In the genomic region with DNA sequence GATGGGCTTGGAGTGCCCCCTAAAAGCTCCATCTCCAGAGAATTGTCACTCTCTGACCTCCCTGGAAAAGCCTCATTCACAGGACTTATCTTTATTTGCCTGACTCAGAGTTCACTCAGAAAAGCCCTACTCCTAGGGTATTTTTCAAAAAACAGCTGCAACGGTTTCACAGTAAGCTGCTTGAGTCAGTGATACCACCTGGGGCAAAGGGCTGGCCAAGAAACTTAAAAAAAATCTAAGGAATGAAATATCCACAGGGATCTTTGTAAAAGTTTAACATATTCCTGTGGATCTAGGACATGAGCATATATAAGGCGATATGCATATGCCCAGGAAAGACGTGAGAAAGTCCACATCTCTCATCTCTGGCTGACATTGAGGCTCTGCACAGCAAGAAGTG, we compare ENCODE assay signal across 29 cellular contexts.
"Had no signal": no experiment of that assay in that cellular context is flagged by ENCODE, and none has a peak within 500 bp of the region (broad histone marks: within the 10 kb centered on the region; RNA-seq: fewer than 3 reads in every experiment).

No MANE protein-coding gene starts in this region.

- H3K79me2 ChIP-seq: hepatocyte had no signal

- FAIRE-seq: keratinocyte, small intestine had no signal

- H3K4me3 ChIP-seq: ascending aorta, esophagus squamous epithelium, gastrocnemius medialis, hepatocyte, pancreas, prostate gland, suprapubic skin, tibial artery had no signal

- H2AFZ ChIP-seq: hepatocyte had no signal

- H3K4me1 ChIP-seq: ascending aorta, esophagus squamous epithelium, gastrocnemius medialis, pancreas, prostate gland, suprapubic skin had no signal

- H3K36me3 ChIP-seq: ascending aorta, esophagus squamous epithelium, gastrocnemius medialis, pancreas, prostate gland, suprapubic skin, tibial artery had no signal

- H3K4me2 ChIP-seq: hepatocyte had no signal

- H3K9me3 ChIP-seq: gastrocnemius medialis, pancreas, prostate gland, suprapubic skin had no signal

- H3K27ac ChIP-seq: ascending aorta, epithelial cell of prostate, esophagus squamous epithelium, gastrocnemius medialis, hepatocyte, pancreas, prostate gland, suprapubic skin, tibial artery had no signal

- DNase-seq: activated CD4-positive, alpha-beta memory T cell treated with anti-CD3 and anti-CD28 coated beads, Interleukin-2, amount 10 ng/mL, durations not matched to agents 7 days and 5 days; activated CD4-positive, alpha-beta T cell treated with anti-CD3 and anti-CD28 coated beads for 1 hour; activated CD4-positive, alpha-beta T cell treated with anti-CD3 and anti-CD28 coated beads, Interleukin-2, amount 10 ng/mL, durations not matched to agents 7 days and 5 days; activated CD8-positive, alpha-beta memory T cell treated with anti-CD3 and anti-CD28 coated beads, Interleukin-2, amount 50 U/mL, for 48 hours; activated gamma-delta T cell; activated naive CD4-positive, alpha-beta T cell treated with anti-CD3 and anti-CD28 coated beads, Interleukin-2, amount 10 ng/mL, durations not matched to agents 7 days and 5 days; activated naive CD8-positive, alpha-beta T cell treated with anti-CD3 and anti-CD28 coated beads, Interleukin-2, amount 10 ng/mL, durations not matched to agents 7 days and 5 days; activated T-cell treated with anti-CD3 and anti-CD28 coated beads, Interleukin-2, amount 50 U/mL, for 24 hours; central memory CD4-positive, alpha-beta T cell; effector CD4-positive, alpha-beta T cell; esophagus squamous epithelium; gastrocnemius medialis; left colon; mammary epithelial cell; naive B cell; nephron progenitor cell; pancreas; retina; small intestine; stimulated activated CD4-positive, alpha-beta T cell treated with anti-CD3 and anti-CD28 coated beads, Interleukin-1b, Interleukin-23, amount 100 ng/mL, for 48 hours; stimulated activated naive CD4-positive, alpha-beta T cell; tibial artery had no signal

- ATAC-seq: gastrocnemius medialis, left colon, pancreas, sciatic nerve had no signal

- H3K27me3 ChIP-seq: ascending aorta, gastrocnemius medialis, hepatocyte, pancreas, suprapubic skin, tibial artery had no signal
